ENCODE assay signal across 22 cellular contexts in genomic region chr2:121368841-121369240, GRCh38.
DNase-seq lines count a peak whose midpoint lies in the region; TF ChIP-seq lines count a peak whose summit lies in the region.
"Had no signal": no experiment of that assay in that cellular context is flagged by ENCODE, and none has a peak within 500 bp of the region (broad histone marks: within the 10 kb centered on the region; RNA-seq: fewer than 3 reads in every experiment).

No MANE protein-coding gene starts in this region.

- H3K27me3 Mint-ChIP-seq in MCF 10A (ENCODE audit: insufficient read depth, unreplicated experiment) (no peaks in the 10 kb centered on the region), type B pancreatic cell (no peaks in the 10 kb centered on the region)

- H3K4me1 Mint-ChIP-seq in MCF 10A (ENCODE audit: insufficient read depth, unreplicated experiment) (peaks cover 31% of the 10 kb centered on the region), type B pancreatic cell (ENCODE audit: unreplicated experiment) (no peaks in the 10 kb centered on the region)

- H3K9me3 Mint-ChIP-seq in MCF 10A (ENCODE audit: unreplicated experiment) (no peaks in the 10 kb centered on the region), type B pancreatic cell (no peaks in the 10 kb centered on the region)
- H3K9me3 Mint-ChIP-seq: CD8-positive, alpha-beta T cell had no signal

- H3K27me3 ChIP-seq in breast epithelium: no peaks in the 10 kb centered on the region
- H3K27me3 ChIP-seq: SJCRH30 had no signal

- CTCF ChIA-PET in MCF 10A (lab: Yijun Ruan, JAX): interaction anchor here (0.8 kb wide), 1 partner anchor 13 kb away, joined by 5 read pairs; no protein-coding TSS in a partner anchor

- no peaks in the 10 kb centered on the region for H3K9me3 ChIP-seq in breast epithelium
- H3K9me3 ChIP-seq: SJCRH30 had no signal

- H3K36me3 Mint-ChIP-seq in MCF 10A (ENCODE audit: insufficient read depth, unreplicated experiment) (peaks cover 81% of the 10 kb centered on the region), type B pancreatic cell (peaks cover 43% of the 10 kb centered on the region)

- H3K27ac Mint-ChIP-seq in MCF 10A (ENCODE audit: low read depth, unreplicated experiment): peak overlapping the region; percentile 2
- H3K27ac Mint-ChIP-seq in type B pancreatic cell: no peak overlapping the region
- H3K27ac Mint-ChIP-seq: CD8-positive, alpha-beta T cell had no signal

- DNase-seq in MCF 10A (ENCODE audit: unreplicated experiment) (no peak), breast epithelium (ENCODE audit: low spot score in 2 of 2) (no peak), iris pigment epithelial cell (ENCODE audit: low read depth) (peak; percentile 19), occipital lobe (lab: John Stamatoyannopoulos, UW) (no peak), type B pancreatic cell (ENCODE audit: extremely low spot score, unreplicated experiment) (no peak)
- DNase-seq in activated CD4-positive, alpha-beta T cell treated with anti-CD3 and anti-CD28 coated beads, Interleukin-2, amount 50 U/mL, for 48 hours: no peak
- DNase-seq: 8988T; C1 segment of cervical spinal cord; CD8-positive, alpha-beta T cell; DND-41; GDM1; Kasumi-1; MM.1S; NCI-H1048; NCI-H1417 treated with DMSO at 0.1 percent for 48 hours; NCI-H187 treated with DMSO at 0.1 percent for 48 hours; NCI-H2107; NCI-H446 treated with DMSO at 0.1 percent for 48 hours; NCI-H526 treated with DMSO at 0.1 percent for 48 hours; OCI-M1; SJCRH30 had no signal

- H3K4me3 Mint-ChIP-seq in MCF 10A (ENCODE audit: unreplicated experiment) (no peak overlapping the region), type B pancreatic cell (no peak overlapping the region)
- H3K4me3 Mint-ChIP-seq: CD8-positive, alpha-beta T cell had no signal

- no peak for TF ChIP-seq CTCF in MCF 10A (IDR thresholded peaks at IDR 0.05; ENCODE audit: unreplicated experiment)
- no peak for TF ChIP-seq CTCF in breast epithelium (IDR thresholded peaks at IDR 0.05)
- TF ChIP-seq CTCF in type B pancreatic cell (conservative IDR thresholded peaks at IDR 0.05): no peak

- no TSS peak for BruUV-seq in MCF 10A (replicated peaks; lab: Mats Ljungman, UMichigan)

- no peak for TF ChIP-seq POLR2A in breast epithelium (IDR thresholded peaks at IDR 0.05)

- H3K36me3 ChIP-seq in breast epithelium: no peaks in the 10 kb centered on the region

- H3K27ac ChIP-seq in breast epithelium: no peak overlapping the region
- peak overlapping the region; percentile 18 for H3K27ac ChIP-seq in angular gyrus (ENCODE audit: low read depth, low read length)
- H3K27ac ChIP-seq: SJCRH30 had no signal

- no peak overlapping the region for H3K4me3 ChIP-seq in breast epithelium
- H3K4me3 ChIP-seq: SJCRH30 had no signal

- H3K4me1 ChIP-seq in breast epithelium: no peaks in the 10 kb centered on the region
- H3K4me1 ChIP-seq: SJCRH30 had no signal

- POLR2A ChIA-PET in MCF 10A (lab: Yijun Ruan, JAX): interaction anchor here (0.6 kb wide), 1 partner anchor 235 kb away, joined by 3 read pairs; no protein-coding TSS in a partner anchor

- intact Hi-C loops in MCF 10A (cut with micrococcal nuclease): no loop called here
- intact Hi-C loops in breast epithelium (cut with DNase I; ENCODE audit: low total_unique reads): no loop called here
